ENCODE assay signal across 22 cellular contexts in the genomic region with DNA sequence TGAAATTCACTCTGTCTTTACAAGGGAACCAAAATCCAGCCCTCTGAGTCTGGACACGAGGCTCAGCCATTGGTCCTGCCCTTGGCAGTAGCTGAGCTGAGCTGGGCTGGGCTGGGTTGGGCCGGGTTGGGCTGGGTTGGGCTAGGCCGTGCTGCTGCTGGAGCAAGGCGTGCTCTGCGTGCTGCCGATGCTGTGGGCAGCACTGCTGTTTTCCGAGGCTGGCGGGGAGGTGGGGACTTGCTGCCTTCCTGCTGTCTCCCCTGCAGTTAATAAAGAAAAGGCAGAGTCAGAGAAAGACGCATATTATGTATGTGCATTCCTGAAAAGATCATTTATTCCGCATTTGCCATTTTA.
DNase-seq lines count a peak whose midpoint lies in the region; ATAC-seq, FAIRE-seq and TF ChIP-seq lines count a peak whose summit lies in the region.
"Had no signal": no experiment of that assay in that cellular context is flagged by ENCODE, and none has a peak within 500 bp of the region (broad histone marks: within the 10 kb centered on the region; RNA-seq: fewer than 3 reads in every experiment).

No MANE protein-coding gene starts in this region.

- TF ChIP-seq POLR2A in GM12892 (IDR thresholded peaks at IDR 0.05; ENCODE audit: low read depth, low read length) = no peak

- H3K4me3 Mint-ChIP-seq in effector memory CD8-positive, alpha-beta T cell = no peak overlapping the region
- peak overlapping the region in 1 of 5 donors; percentile 78 for H3K4me3 Mint-ChIP-seq in immature natural killer cell
- H3K4me3 Mint-ChIP-seq in naive thymus-derived CD4-positive, alpha-beta T cell = no peak overlapping the region
- H3K4me3 Mint-ChIP-seq: activated naive CD4-positive, alpha-beta T cell treated with anti-CD3 and anti-CD28 coated beads, Interleukin-2, amount 10 ng/mL, durations not matched to agents 7 days and 5 days had no signal

- H3K4me3 ChIP-seq in coronary artery = no peak overlapping the region
- no peak overlapping the region for H3K4me3 ChIP-seq in naive thymus-derived CD4-positive, alpha-beta T cell (ENCODE audit: low read length)
- H3K4me3 ChIP-seq: psoas muscle, thyroid gland had no signal

- peak overlapping the region; percentile 86 to 88 for H3K27ac Mint-ChIP-seq in effector memory CD8-positive, alpha-beta T cell
- H3K27ac Mint-ChIP-seq in immature natural killer cell = peak overlapping the region; percentile 89 to 96 (median 94)
- H3K27ac Mint-ChIP-seq in naive thymus-derived CD4-positive, alpha-beta T cell = no peak overlapping the region

- no peaks in the 10 kb centered on the region for H3K9me3 Mint-ChIP-seq in effector memory CD8-positive, alpha-beta T cell
- no peaks in the 10 kb centered on the region for H3K9me3 Mint-ChIP-seq in immature natural killer cell
- no peaks in the 10 kb centered on the region for H3K9me3 Mint-ChIP-seq in naive thymus-derived CD4-positive, alpha-beta T cell

- peaks cover 28 to 35% of the 10 kb centered on the region in 2 donors for H3K4me1 Mint-ChIP-seq in effector memory CD8-positive, alpha-beta T cell (ENCODE audit: low read depth in 2 of 2)
- peaks cover 78 to 90% of the 10 kb centered on the region in 2 donors for H3K4me1 Mint-ChIP-seq in immature natural killer cell
- H3K4me1 Mint-ChIP-seq in naive thymus-derived CD4-positive, alpha-beta T cell = peaks cover 13 to 52% (median 20%) of the 10 kb centered on the region in 7 donors

- peaks cover 12 to 20% of the 10 kb centered on the region in 2 donors for H3K4me1 ChIP-seq in naive thymus-derived CD4-positive, alpha-beta T cell (ENCODE audit: control insufficient read depth in 2 of 2, insufficient read depth in 2 of 2, low read length in 2 of 2)

- intact Hi-C loops in sciatic nerve (cut with DNase I) = no loop called here
- intact Hi-C loops in naive thymus-derived CD4-positive, alpha-beta T cell (cut with micrococcal nuclease) = loop anchor here in 1 of 2 donors (5.0 kb wide), 1 partner anchor 171 kb away; no protein-coding TSS in a partner anchor

- POLR2A ChIA-PET in naive thymus-derived CD4-positive, alpha-beta T cell (lab: Charles Lee) = no interaction called here

- no peaks in the 10 kb centered on the region for H3K27me3 ChIP-seq in naive thymus-derived CD4-positive, alpha-beta T cell (ENCODE audit: control insufficient read depth in 2 of 2, insufficient read depth in 2 of 2, low read length in 2 of 2)
- H3K27me3 ChIP-seq: brain microvascular endothelial cell, thyroid gland had no signal

- H3K27ac ChIP-seq in coronary artery = peak overlapping the region in 1 of 2 donors; percentile 40
- no peak overlapping the region for H3K27ac ChIP-seq in naive thymus-derived CD4-positive, alpha-beta T cell (ENCODE audit: low read depth, low read length)
- H3K27ac ChIP-seq: brain microvascular endothelial cell, psoas muscle had no signal

- H3K36me3 ChIP-seq in naive thymus-derived CD4-positive, alpha-beta T cell (ENCODE audit: control insufficient read depth in 2 of 3, insufficient read depth in 3 of 3, low read length in 3 of 3) = no peaks in the 10 kb centered on the region
- H3K36me3 ChIP-seq: brain microvascular endothelial cell, thyroid gland had no signal

- no peak for ATAC-seq in effector memory CD8-positive, alpha-beta T cell (replicated peaks)
- ATAC-seq in sciatic nerve = peak; percentile 93
- ATAC-seq in naive thymus-derived CD4-positive, alpha-beta T cell = no peak

- no peaks in the 10 kb centered on the region for H3K9me3 ChIP-seq in naive thymus-derived CD4-positive, alpha-beta T cell (ENCODE audit: control insufficient read depth in 2 of 3, low read length in 3 of 3)
- H3K9me3 ChIP-seq: psoas muscle, thyroid gland had no signal

- no peak for FAIRE-seq in GM12892 (lab: Jason Lieb, UNC)
- FAIRE-seq: frontal cortex, GM18507, kidney had no signal

- peaks cover 36% of the 10 kb centered on the region for H3K36me3 Mint-ChIP-seq in effector memory CD8-positive, alpha-beta T cell (ENCODE audit: insufficient read depth)
- H3K36me3 Mint-ChIP-seq in immature natural killer cell = peaks cover 60 to 68% (median 60%) of the 10 kb centered on the region in 3 donors
- H3K36me3 Mint-ChIP-seq in naive thymus-derived CD4-positive, alpha-beta T cell = peaks cover 0 to 34% (median 11%) of the 10 kb centered on the region in 5 donors

- no peaks in the 10 kb centered on the region for H3K27me3 Mint-ChIP-seq in effector memory CD8-positive, alpha-beta T cell
- peaks cover 14 to 53% (median 24%) of the 10 kb centered on the region in 3 donors for H3K27me3 Mint-ChIP-seq in immature natural killer cell (ENCODE audit: low read depth in 3 of 3)
- H3K27me3 Mint-ChIP-seq in naive thymus-derived CD4-positive, alpha-beta T cell = no peaks in the 10 kb centered on the region
- H3K27me3 Mint-ChIP-seq: activated naive CD4-positive, alpha-beta T cell treated with anti-CD3 and anti-CD28 coated beads, Interleukin-2, amount 10 ng/mL, durations not matched to agents 7 days and 5 days had no signal

- CTCF ChIA-PET in naive thymus-derived CD4-positive, alpha-beta T cell (lab: Charles Lee) = no interaction called here

- no peak for TF ChIP-seq CTCF in coronary artery (IDR thresholded peaks at IDR 0.05)

- DNase-seq in GM03348 (ENCODE audit: low spot score) (peak; percentile 29), immature natural killer cell (no peak), sciatic nerve (ENCODE audit: low spot score) (peak; percentile 70), GM12892 (ENCODE audit: insufficient read length) (no peak), NCI-H1436 (lab: John Stamatoyannopoulos, UW) (no peak), coronary artery (ENCODE audit: low spot score) (no peak)
- no peak for DNase-seq in effector memory CD8-positive, alpha-beta T cell
- no peak for DNase-seq in naive thymus-derived CD4-positive, alpha-beta T cell
- DNase-seq: activated CD4-positive, alpha-beta T cell treated with anti-CD3 and anti-CD28 coated beads for 48 hours; activated naive CD4-positive, alpha-beta T cell treated with anti-CD3 and anti-CD28 coated beads, Interleukin-2, amount 10 ng/mL, durations not matched to agents 7 days and 5 days; activated T-cell treated with anti-CD3 and anti-CD28 coated beads for 4 hours; brain microvascular endothelial cell; effector CD4-positive, alpha-beta T cell; kidney; NCI-H1092; NK-92 treated with Interleukin-12 subunit alpha and Interleukin-12 subunit beta, amount 100 ng/mL, for 24 hours; SHP77 treated with DMSO at 0.1 percent for 48 hours; stimulated activated CD4-positive, alpha-beta T cell treated with anti-CD3 and anti-CD28 coated beads, Interleukin-1b, Interleukin-23, amount 100 ng/mL, for 48 hours had no signal

Comparison
In these comparisons a context has a peak if more than half of its experiments do, and no peak if none do; other contexts are left out.
1. DNase-seq: peak in GM03348 (single experiment) and sciatic nerve (single experiment); none in effector memory CD8-positive, alpha-beta T cell (0 of 3), immature natural killer cell (0 of 3), GM12892 (single experiment), NCI-H1436 (single experiment), coronary artery (single experiment) and naive thymus-derived CD4-positive, alpha-beta T cell (0 of 9).
2. H3K27ac Mint-ChIP-seq: peak in effector memory CD8-positive, alpha-beta T cell (2 of 2) and immature natural killer cell (6 of 6); none in naive thymus-derived CD4-positive, alpha-beta T cell (0 of 9).